ENCODE assay signal across 20 cellular contexts in genomic region chr10:2798340-2798739, GRCh38.
DNase-seq lines count a peak whose midpoint lies in the region; ATAC-seq, FAIRE-seq and TF ChIP-seq lines count a peak whose summit lies in the region.
"Had no signal": no experiment of that assay in that cellular context is flagged by ENCODE, and none has a peak within 500 bp of the region (broad histone marks: within the 10 kb centered on the region; RNA-seq: fewer than 3 reads in every experiment).

No MANE protein-coding gene starts in this region.

- no peak overlapping the region for H2AFZ ChIP-seq in GM23338

- H3K9me2 ChIP-seq in GM23338 (ENCODE audit: insufficient read depth): no peaks in the 10 kb centered on the region; the same call in 1 of the 2 replicates

- no peaks in the 10 kb centered on the region for H4K20me1 ChIP-seq in GM23338 (replicated peaks; ENCODE audit: insufficient read depth)

- H3K36me3 ChIP-seq in GM23338 (ENCODE audit: insufficient read depth) (no peaks in the 10 kb centered on the region), SJCRH30 (no peaks in the 10 kb centered on the region)

- peaks cover 7% of the 10 kb centered on the region for H3K36me3 Mint-ChIP-seq in GM23338 (ENCODE audit: low read depth)

- no peak overlapping the region; the same call in 1 of the 2 replicates for H3K27ac Mint-ChIP-seq in GM23338
- H3K27ac Mint-ChIP-seq: CD4-positive, alpha-beta T cell; T-helper 17 cell had no signal

- H3K4me1 ChIP-seq in GM23338 (ENCODE audit: insufficient read depth): peaks cover 14% of the 10 kb centered on the region
- H3K4me1 ChIP-seq in SJCRH30: no peaks in the 10 kb centered on the region

- peaks cover 10% of the 10 kb centered on the region for H3K9me3 Mint-ChIP-seq in GM23338

- FAIRE-seq in frontal cortex (lab: Jason Lieb, UNC): no peak
- FAIRE-seq: H54 had no signal

- ATAC-seq in GM23338: peak; percentile 80
- ATAC-seq in GM19395 (IDR thresholded peaks at IDR 0.05; ENCODE audit: unreplicated experiment): no peak
- no peak for ATAC-seq in HG02884 (IDR thresholded peaks at IDR 0.05; ENCODE audit: unreplicated experiment)
- ATAC-seq: Panc1, Right ventricle myocardium inferior, T-helper 17 cell had no signal

- H3K4me2 ChIP-seq in GM23338: peak overlapping the region; percentile 54

- H3K4me3 Mint-ChIP-seq in GM23338: peak overlapping the region; percentile 4; the same call in 1 of the 3 replicates
- H3K4me3 Mint-ChIP-seq: CD4-positive, alpha-beta T cell; T-helper 17 cell had no signal

- DNase-seq in GM23338 (ENCODE audit: low spot score) (peak; percentile 36), NCI-H2029 (lab: John Stamatoyannopoulos, UW) (peak; percentile 27), SJCRH30 (peak; percentile 2 to 14), iPS-NIHi7 (ENCODE audit: extremely low spot score) (peak; percentile 33), NCI-H526 treated with DMSO at 0.1 percent for 48 hours (lab: John Stamatoyannopoulos, UW) (no peak), frontal cortex (ENCODE audit: low spot score in 2 of 2) (no peak)
- DNase-seq: ACHN; Calu3; CD4-positive, alpha-beta T cell; DND-41; GDM1; Kasumi-1; NCI-H1436 treated with DMSO at 0.1 percent for 48 hours; NCI-H2107; T-helper 17 cell had no signal

- no peaks in the 10 kb centered on the region for H3K79me2 ChIP-seq in GM23338 (replicated peaks; ENCODE audit: insufficient read depth)

- no peak for TF ChIP-seq CTCF in GM23338 (conservative IDR thresholded peaks at IDR 0.05; ENCODE audit: low read depth in 2 of 2)

- H3K27ac ChIP-seq in GM23338 (ENCODE audit: low read depth) (no peak overlapping the region), SJCRH30 (no peak overlapping the region)

- H3K4me1 Mint-ChIP-seq in GM23338: peaks cover 20% of the 10 kb centered on the region

- H3F3A ChIP-seq in GM23338 (replicated peaks; ENCODE audit: low read depth): no peaks in the 10 kb centered on the region

- H3K27me3 ChIP-seq in GM23338 (ENCODE audit: insufficient read depth) (no peaks in the 10 kb centered on the region), SJCRH30 (no peaks in the 10 kb centered on the region)

- H3K27me3 Mint-ChIP-seq in GM23338 (ENCODE audit: insufficient read depth, low read depth, poor library complexity): no peaks in the 10 kb centered on the region

- no peaks in the 10 kb centered on the region for H3K9me3 ChIP-seq in SJCRH30 (replicated peaks)

- no peak overlapping the region for H3K4me3 ChIP-seq in GM23338
- no peak overlapping the region for H3K4me3 ChIP-seq in SJCRH30

TF ChIP-seq in GM23338, 12 proteins besides CTCF, POLR2A, EP300 and RAD21:
- TF ChIP-seq ZNF114 (CRISPR knock-in tag; IDR thresholded peaks at IDR 0.05) (no peak), REST (IDR thresholded peaks at IDR 0.05; ENCODE audit: unreplicated experiment) (no peak), POLR2AphosphoS5 (IDR thresholded peaks at IDR 0.05; ENCODE audit: low read depth) (no peak), ZNF462 (CRISPR knock-in tag; IDR thresholded peaks at IDR 0.05) (peak; percentile 30; the same call in 1 of the 2 replicates), STAT1 (IDR thresholded peaks at IDR 0.05; ENCODE audit: unreplicated experiment) (no peak), EZH2phosphoT487 (IDR thresholded peaks at IDR 0.05; ENCODE audit: unreplicated experiment) (no peak), EZH2 (IDR thresholded peaks at IDR 0.05; ENCODE audit: low read depth, unreplicated experiment) (no peak)

Comparison
In these comparisons a context has a peak if more than half of its experiments do, and no peak if none do; other contexts are left out.
1. DNase-seq: peak in GM23338 (single experiment), NCI-H2029 (single experiment), SJCRH30 (2 of 2) and iPS-NIHi7 (single experiment); none in NCI-H526 treated with DMSO at 0.1 percent for 48 hours (single experiment) and frontal cortex (0 of 2).